Comparison of ENCODE assay signal across 2 cellular contexts in the genomic region with DNA sequence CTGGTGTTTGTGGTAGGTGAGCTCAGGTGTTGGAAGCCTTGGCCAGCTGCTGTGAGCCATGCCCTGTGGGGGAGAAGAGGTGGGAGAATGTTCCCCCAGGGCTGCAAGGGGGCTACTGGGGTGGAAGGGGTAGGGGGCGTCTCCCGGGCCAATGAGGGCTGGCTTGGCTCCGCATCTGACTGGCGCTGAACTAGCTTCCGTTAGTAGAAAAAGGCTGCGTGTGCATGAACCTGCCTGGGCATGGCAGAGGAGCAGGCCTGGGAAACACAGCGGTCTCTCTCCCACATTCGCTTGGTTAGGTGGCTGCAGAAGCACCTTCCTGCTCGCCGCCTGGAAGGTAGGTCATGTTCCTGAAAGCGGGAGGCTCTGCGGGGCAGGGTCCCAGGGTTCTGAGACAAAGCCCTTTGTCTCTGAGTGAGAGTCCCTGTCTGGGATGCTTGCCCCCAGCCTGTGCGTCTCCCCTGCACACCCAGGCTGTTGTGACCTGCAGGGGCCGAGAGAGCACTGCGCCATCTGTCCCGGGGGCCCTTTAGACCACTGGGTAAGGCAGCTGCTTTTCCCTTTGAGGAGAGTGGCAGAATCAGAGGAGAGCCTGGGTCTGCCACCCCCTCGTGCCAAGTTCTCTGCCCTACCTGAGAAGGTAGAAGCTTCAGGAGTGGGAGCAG.
TF ChIP-seq lines count a peak whose summit lies in the region.

No MANE protein-coding gene starts in this region.

TF ChIP-seq in GM23338, 12 proteins besides CTCF, POLR2A, EP300 and RAD21 (continued from another document):
- TF ChIP-seq EZH2phosphoT487 (IDR thresholded peaks at IDR 0.05; ENCODE audit: unreplicated experiment), result no peak
- TF ChIP-seq JUNB (IDR thresholded peaks at IDR 0.05; ENCODE audit: unreplicated experiment), result no peak
- no peak for TF ChIP-seq NANOG (IDR thresholded peaks at IDR 0.05; ENCODE audit: borderline replicate concordance)
- TF ChIP-seq STAT1 (IDR thresholded peaks at IDR 0.05; ENCODE audit: unreplicated experiment), result no peak

TF ChIP-seq in WTC11, 78 proteins besides CTCF, POLR2A, EP300 and RAD21 (continued from another document):
- TF ChIP-seq, protein P1, sequence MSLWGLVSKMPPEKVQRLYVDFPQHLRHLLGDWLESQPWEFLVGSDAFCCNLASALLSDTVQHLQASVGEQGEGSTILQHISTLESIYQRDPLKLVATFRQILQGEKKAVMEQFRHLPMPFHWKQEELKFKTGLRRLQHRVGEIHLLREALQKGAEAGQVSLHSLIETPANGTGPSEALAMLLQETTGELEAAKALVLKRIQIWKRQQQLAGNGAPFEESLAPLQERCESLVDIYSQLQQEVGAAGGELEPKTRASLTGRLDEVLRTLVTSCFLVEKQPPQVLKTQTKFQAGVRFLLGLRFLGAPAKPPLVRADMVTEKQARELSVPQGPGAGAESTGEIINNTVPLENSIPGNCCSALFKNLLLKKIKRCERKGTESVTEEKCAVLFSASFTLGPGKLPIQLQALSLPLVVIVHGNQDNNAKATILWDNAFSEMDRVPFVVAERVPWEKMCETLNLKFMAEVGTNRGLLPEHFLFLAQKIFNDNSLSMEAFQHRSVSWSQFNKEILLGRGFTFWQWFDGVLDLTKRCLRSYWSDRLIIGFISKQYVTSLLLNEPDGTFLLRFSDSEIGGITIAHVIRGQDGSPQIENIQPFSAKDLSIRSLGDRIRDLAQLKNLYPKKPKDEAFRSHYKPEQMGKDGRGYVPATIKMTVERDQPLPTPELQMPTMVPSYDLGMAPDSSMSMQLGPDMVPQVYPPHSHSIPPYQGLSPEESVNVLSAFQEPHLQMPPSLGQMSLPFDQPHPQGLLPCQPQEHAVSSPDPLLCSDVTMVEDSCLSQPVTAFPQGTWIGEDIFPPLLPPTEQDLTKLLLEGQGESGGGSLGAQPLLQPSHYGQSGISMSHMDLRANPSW (CRISPR knock-in tag; conservative IDR thresholded peaks at IDR 0.05; ENCODE audit: low read depth), result no peak
- TF ChIP-seq, protein P2, sequence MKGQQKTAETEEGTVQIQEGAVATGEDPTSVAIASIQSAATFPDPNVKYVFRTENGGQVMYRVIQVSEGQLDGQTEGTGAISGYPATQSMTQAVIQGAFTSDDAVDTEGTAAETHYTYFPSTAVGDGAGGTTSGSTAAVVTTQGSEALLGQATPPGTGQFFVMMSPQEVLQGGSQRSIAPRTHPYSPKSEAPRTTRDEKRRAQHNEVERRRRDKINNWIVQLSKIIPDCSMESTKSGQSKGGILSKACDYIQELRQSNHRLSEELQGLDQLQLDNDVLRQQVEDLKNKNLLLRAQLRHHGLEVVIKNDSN (CRISPR knock-in tag; IDR thresholded peaks at IDR 0.05), result no peak
- TF ChIP-seq, protein P3, sequence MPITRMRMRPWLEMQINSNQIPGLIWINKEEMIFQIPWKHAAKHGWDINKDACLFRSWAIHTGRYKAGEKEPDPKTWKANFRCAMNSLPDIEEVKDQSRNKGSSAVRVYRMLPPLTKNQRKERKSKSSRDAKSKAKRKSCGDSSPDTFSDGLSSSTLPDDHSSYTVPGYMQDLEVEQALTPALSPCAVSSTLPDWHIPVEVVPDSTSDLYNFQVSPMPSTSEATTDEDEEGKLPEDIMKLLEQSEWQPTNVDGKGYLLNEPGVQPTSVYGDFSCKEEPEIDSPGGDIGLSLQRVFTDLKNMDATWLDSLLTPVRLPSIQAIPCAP (CRISPR knock-in tag; IDR thresholded peaks at IDR 0.05), result no peak
- TF ChIP-seq, protein P4, sequence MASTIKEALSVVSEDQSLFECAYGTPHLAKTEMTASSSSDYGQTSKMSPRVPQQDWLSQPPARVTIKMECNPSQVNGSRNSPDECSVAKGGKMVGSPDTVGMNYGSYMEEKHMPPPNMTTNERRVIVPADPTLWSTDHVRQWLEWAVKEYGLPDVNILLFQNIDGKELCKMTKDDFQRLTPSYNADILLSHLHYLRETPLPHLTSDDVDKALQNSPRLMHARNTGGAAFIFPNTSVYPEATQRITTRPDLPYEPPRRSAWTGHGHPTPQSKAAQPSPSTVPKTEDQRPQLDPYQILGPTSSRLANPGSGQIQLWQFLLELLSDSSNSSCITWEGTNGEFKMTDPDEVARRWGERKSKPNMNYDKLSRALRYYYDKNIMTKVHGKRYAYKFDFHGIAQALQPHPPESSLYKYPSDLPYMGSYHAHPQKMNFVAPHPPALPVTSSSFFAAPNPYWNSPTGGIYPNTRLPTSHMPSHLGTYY (CRISPR knock-in tag; IDR thresholded peaks at IDR 0.05), result no peak
- TF ChIP-seq SMAD3 (CRISPR knock-in tag; IDR thresholded peaks at IDR 0.05; ENCODE audit: borderline replicate concordance), result no peak
- TF ChIP-seq, protein P5, sequence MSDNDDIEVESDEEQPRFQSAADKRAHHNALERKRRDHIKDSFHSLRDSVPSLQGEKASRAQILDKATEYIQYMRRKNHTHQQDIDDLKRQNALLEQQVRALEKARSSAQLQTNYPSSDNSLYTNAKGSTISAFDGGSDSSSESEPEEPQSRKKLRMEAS (CRISPR knock-in tag; IDR thresholded peaks at IDR 0.05), result no peak
TF ChIP-seq in WTC11: peak in this region for 0.
